ENCODE assay signal across 8 cellular contexts in the genomic region with DNA sequence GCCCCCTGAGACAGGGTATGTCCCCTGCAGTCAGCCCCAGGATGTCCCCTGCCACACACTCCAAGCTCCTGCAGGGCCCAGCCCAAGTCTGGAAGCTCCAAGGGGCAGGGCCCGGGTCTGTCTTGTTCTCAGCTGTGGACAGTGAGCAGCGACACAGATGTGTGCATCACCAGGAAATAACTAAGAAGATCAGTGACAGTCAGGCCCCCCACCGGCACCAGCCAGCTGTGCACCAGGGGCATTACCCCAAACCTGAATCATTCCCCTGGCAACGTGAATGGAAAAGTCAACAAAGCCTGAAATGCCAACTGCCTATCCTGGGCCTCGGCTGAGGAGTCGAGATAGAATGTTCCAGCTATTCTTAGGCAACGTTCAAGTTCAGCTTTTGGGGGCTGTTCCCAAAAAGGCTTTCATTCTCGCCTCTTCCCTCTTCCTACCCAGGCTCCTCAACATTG.
DNase-seq lines count a peak whose midpoint lies in the region; ATAC-seq and TF ChIP-seq lines count a peak whose summit lies in the region.

No MANE protein-coding gene starts in this region.

- H3K27me3 Mint-ChIP-seq in chondrocyte (ENCODE audit: low read depth) = no peaks in the 10 kb centered on the region

- WGBS in lower leg skin, 2 donors = 34 to 46% methylated on average over 8 of the region's 8 CpGs

- peaks cover 2% of the 10 kb centered on the region for H3K36me3 Mint-ChIP-seq in chondrocyte (ENCODE audit: low read depth)

- peak overlapping the region; percentile 11 for H3K4me3 Mint-ChIP-seq in chondrocyte (ENCODE audit: unreplicated experiment)

- DNase-seq in DMS153 (lab: John Stamatoyannopoulos, UW) = peak; percentile 45
- DNase-seq in NB4 (ENCODE audit: low read depth) = no peak
- no peak for DNase-seq in chondrocyte (ENCODE audit: low spot score)
- peak; percentile 44 for DNase-seq in myocyte (ENCODE audit: low read depth)
- no peak for DNase-seq in stimulated activated CD4-positive, alpha-beta T cell treated with anti-CD3 and anti-CD28 coated beads, Interleukin-15, amount 100 ng/mL, for 24 hours
- DNase-seq in D341Med (ENCODE audit: low spot score) = no peak
- no peak for DNase-seq in lower leg skin (ENCODE audit: low spot score in 2 of 2)

- TF ChIP-seq POLR2A in NB4 (IDR thresholded peaks at IDR 0.05; ENCODE audit: extremely low read depth, insufficient read length) (no peak), lower leg skin (IDR thresholded peaks at IDR 0.05) (no peak)

- H3K4me3 ChIP-seq in NB4 (ENCODE audit: low read depth, low read length) (peak overlapping the region; percentile 6), lower leg skin (ENCODE audit: low read depth, poor library complexity, severe bottlenecking) (no peak overlapping the region)

- intact Hi-C loops in lower leg skin (cut with DNase I; ENCODE audit: low total_unique reads) = no loop called here

- TF ChIP-seq CTCF in NB4 (IDR thresholded peaks at IDR 0.05; ENCODE audit: low read depth, low read length) (no peak), chondrocyte (IDR thresholded peaks at IDR 0.05) (no peak), lower leg skin (IDR thresholded peaks at IDR 0.05) (no peak)

- peaks cover 48% of the 10 kb centered on the region for H3K4me1 Mint-ChIP-seq in chondrocyte (ENCODE audit: low read depth)

- ATAC-seq in HG02885 (IDR thresholded peaks at IDR 0.05; ENCODE audit: poor library complexity, unreplicated experiment) = no peak

- H3K27ac Mint-ChIP-seq in chondrocyte (ENCODE audit: unreplicated experiment) = peak overlapping the region; percentile 94

- no peaks in the 10 kb centered on the region for H3K9me3 Mint-ChIP-seq in chondrocyte (ENCODE audit: low read depth)

Comparison
In these comparisons a context has a peak if more than half of its experiments do, and no peak if none do; other contexts are left out.
1. DNase-seq: peak in DMS153 (single experiment) and myocyte (single experiment); none in NB4 (single experiment), chondrocyte (single experiment), stimulated activated CD4-positive, alpha-beta T cell treated with anti-CD3 and anti-CD28 coated beads, Interleukin-15, amount 100 ng/mL, for 24 hours (single experiment), D341Med (single experiment) and lower leg skin (0 of 2).